Comparison of ENCODE assay signal across 8 cellular contexts in the genomic region with DNA sequence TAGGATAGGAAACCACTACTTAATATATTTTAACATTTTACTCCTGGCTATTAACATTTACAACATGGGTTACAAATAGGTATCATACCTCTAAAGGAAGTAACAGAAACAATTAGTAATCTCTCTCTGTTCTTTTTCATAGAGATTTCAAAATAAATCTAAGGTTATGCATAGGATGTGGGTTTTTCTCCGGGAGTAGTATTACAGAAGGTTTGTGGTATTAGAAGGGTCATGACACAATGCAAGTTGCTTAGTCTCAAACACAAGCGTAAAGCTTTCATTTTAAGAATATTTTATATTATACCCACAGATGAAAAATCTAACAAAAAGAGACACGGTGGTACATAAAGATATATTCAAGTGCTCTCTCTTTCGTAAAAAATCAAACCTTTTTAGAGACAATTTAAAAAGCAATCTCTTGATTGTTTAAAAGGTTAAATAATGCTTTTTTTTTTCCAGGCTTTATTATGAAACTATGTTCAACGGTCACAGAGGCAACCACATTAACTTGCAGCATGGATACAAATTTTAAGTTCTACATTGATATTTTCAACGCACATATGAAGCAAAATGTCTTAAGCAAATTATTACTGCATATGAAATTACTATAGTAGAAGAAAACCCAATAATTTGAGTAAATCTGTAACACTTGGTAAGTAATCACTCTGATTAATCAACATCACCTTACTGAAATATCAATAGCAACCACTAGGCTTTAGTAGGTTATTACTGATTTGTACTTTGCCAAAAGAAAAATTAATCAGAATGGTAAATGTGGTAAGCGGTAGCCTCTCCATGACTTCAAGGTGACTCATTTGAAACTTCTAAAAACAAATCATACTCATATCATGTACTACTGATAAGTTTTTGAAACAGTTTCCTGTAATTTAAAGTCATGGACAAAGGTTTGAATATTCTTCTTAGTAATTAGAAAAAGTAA.
A peak's percentile ranks its signal among the peaks of the same experiment; 100 is the strongest.
DNase-seq lines count a peak whose midpoint lies in the region; ATAC-seq and TF ChIP-seq lines count a peak whose summit lies in the region.

No MANE protein-coding gene starts in this region.

- no peaks in the 10 kb centered on the region for H3K9me3 Mint-ChIP-seq in activated T-helper 17 cell treated with anti-CD3 and anti-CD28 coated beads, Interleukin-2, amount 50 U/mL, for 72 hours

- peak overlapping the region; percentile 88 for H3K27ac Mint-ChIP-seq in activated T-helper 17 cell treated with anti-CD3 and anti-CD28 coated beads, Interleukin-2, amount 50 U/mL, for 72 hours

- ATAC-seq in GM19395 (IDR thresholded peaks at IDR 0.05; ENCODE audit: unreplicated experiment) (peak; percentile 87), HG03354 (IDR thresholded peaks at IDR 0.05; ENCODE audit: poor library complexity, severe bottlenecking, unreplicated experiment) (peak; percentile 91)
- peak; percentile 77 for ATAC-seq in activated T-helper 17 cell treated with anti-CD3 and anti-CD28 coated beads, Interleukin-2, amount 50 U/mL, for 72 hours (replicated peaks)

- H3K27ac ChIP-seq in neutrophil = peak overlapping the region; percentile 78

- peak; percentile 96 to 98 for DNase-seq in AML-193 (lab: John Stamatoyannopoulos, UW)
- DNase-seq in DMS114 treated with DMSO at 0.1 percent for 48 hours (lab: John Stamatoyannopoulos, UW; ENCODE audit: unreplicated experiment) = no peak
- DNase-seq in SHP77 treated with DMSO at 0.1 percent for 48 hours (lab: John Stamatoyannopoulos, UW) = no peak
- no peak for DNase-seq in NK-92 treated with Interleukin-12 subunit alpha and Interleukin-12 subunit beta, amount 100 ng/mL, for 24 hours (lab: John Stamatoyannopoulos, UW)

- H3K27me3 Mint-ChIP-seq in activated T-helper 17 cell treated with anti-CD3 and anti-CD28 coated beads, Interleukin-2, amount 50 U/mL, for 72 hours = no peaks in the 10 kb centered on the region

- H3K27me3 ChIP-seq in neutrophil = no peaks in the 10 kb centered on the region

- H3K4me1 ChIP-seq in neutrophil (ENCODE audit: control insufficient read depth in 1 of 2, insufficient read depth in 1 of 2, low read depth in 1 of 2, low read length in 1 of 2) = peaks cover 65 to 67% of the 10 kb centered on the region in 2 experiments

- peaks cover 36% of the 10 kb centered on the region for H3K4me1 Mint-ChIP-seq in activated T-helper 17 cell treated with anti-CD3 and anti-CD28 coated beads, Interleukin-2, amount 50 U/mL, for 72 hours

- H3K4me3 Mint-ChIP-seq in activated T-helper 17 cell treated with anti-CD3 and anti-CD28 coated beads, Interleukin-2, amount 50 U/mL, for 72 hours = peak overlapping the region; percentile 56

- TF ChIP-seq CTCF in neutrophil (IDR thresholded peaks at IDR 0.05) = no peak

- H3K36me3 ChIP-seq in neutrophil = no peaks in the 10 kb centered on the region

- peaks cover 6% of the 10 kb centered on the region for H3K36me3 Mint-ChIP-seq in activated T-helper 17 cell treated with anti-CD3 and anti-CD28 coated beads, Interleukin-2, amount 50 U/mL, for 72 hours (ENCODE audit: low read depth)

- H3K4me3 ChIP-seq in neutrophil (ENCODE audit: low read depth in 1 of 2, low read length in 1 of 2) = peak overlapping the region in 1 of 2 experiments; percentile 16

- no peaks in the 10 kb centered on the region for H3K9me3 ChIP-seq in neutrophil

Comparison
In these comparisons a context has a peak if more than half of its experiments do, and no peak if none do; other contexts are left out.
1. DNase-seq: peak in AML-193 (2 of 2); none in DMS114 treated with DMSO at 0.1 percent for 48 hours (single experiment), SHP77 treated with DMSO at 0.1 percent for 48 hours (single experiment) and NK-92 treated with Interleukin-12 subunit alpha and Interleukin-12 subunit beta, amount 100 ng/mL, for 24 hours (single experiment).
2. Peak in every context shown above with its lines, with median percentiles within 50 percentile points of each other: ATAC-seq.